In the genomic region with DNA sequence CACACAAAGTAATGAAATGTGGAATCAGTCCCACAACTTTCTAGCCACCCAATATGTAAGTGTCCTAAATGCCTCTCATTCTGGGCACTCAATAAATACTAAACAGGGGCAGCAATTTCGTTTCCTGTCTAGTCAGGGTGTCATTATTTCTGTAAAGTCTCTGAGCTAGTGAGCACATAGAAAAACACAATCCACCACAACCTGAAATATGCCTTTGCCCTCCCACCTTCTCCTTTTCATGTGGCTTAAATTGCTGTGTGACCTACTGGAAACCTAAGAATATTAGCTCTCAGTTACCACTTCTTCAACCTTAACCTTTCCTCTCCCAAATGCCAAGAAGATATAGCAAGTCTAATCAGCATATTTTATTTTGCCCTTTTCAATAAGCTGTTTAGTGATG, we compare ENCODE assay signal across 15 cellular contexts.
DNase-seq lines count a peak whose midpoint lies in the region; ATAC-seq and TF ChIP-seq lines count a peak whose summit lies in the region.
"Had no signal": no experiment of that assay in that cellular context is flagged by ENCODE, and none has a peak within 500 bp of the region (broad histone marks: within the 10 kb centered on the region; RNA-seq: fewer than 3 reads in every experiment).

No MANE protein-coding gene starts in this region.

- DNase-seq in activated CD8-positive, alpha-beta T cell treated with anti-CD3 and anti-CD28 coated beads for 36 hours = peak; percentile 13
- DNase-seq in activated CD8-positive, alpha-beta T cell treated with anti-CD3 and anti-CD28 coated beads, Interleukin-2, amount 10 ng/mL, durations not matched to agents 7 days and 5 days = no peak
- DNase-seq in nephron progenitor cell = no peak
- DNase-seq in NCI-H1105 treated with DMSO at 0.1 percent for 48 hours (lab: John Stamatoyannopoulos, UW) = no peak
- DNase-seq in NCI-H146 (lab: John Stamatoyannopoulos, UW) = no peak
- no peak for DNase-seq in ecto neural progenitor cell (ENCODE audit: low spot score)
- DNase-seq: CD8-positive, alpha-beta T cell; DMS79; Karpas-422; NCI-H1930; NCI-H2171; NCI-H446; NCI-H774 had no signal

- TF ChIP-seq CTCF in activated CD8-positive, alpha-beta T cell treated with anti-CD3 and anti-CD28 coated beads for 36 hours (IDR thresholded peaks at IDR 0.05) = no peak
- TF ChIP-seq CTCF in brain (conservative IDR thresholded peaks at IDR 0.05) (no peak), nephron progenitor cell (IDR thresholded peaks at IDR 0.05) (no peak)

- no peaks in the 10 kb centered on the region for H3K9me3 Mint-ChIP-seq in activated CD8-positive, alpha-beta T cell treated with anti-CD3 and anti-CD28 coated beads for 36 hours
- no peaks in the 10 kb centered on the region for H3K9me3 Mint-ChIP-seq in activated CD8-positive, alpha-beta T cell treated with anti-CD3 and anti-CD28 coated beads, Interleukin-2, amount 10 ng/mL, durations not matched to agents 7 days and 5 days (ENCODE audit: insufficient read depth)
- H3K9me3 Mint-ChIP-seq in brain (peaks cover 0 to 7% (median 0%) of the 10 kb centered on the region in 5 experiments), nephron progenitor cell (peaks cover under 1% of the 10 kb centered on the region)
- H3K9me3 Mint-ChIP-seq: CD8-positive, alpha-beta T cell had no signal

- CTCF ChIA-PET in activated CD8-positive, alpha-beta T cell treated with anti-CD3 and anti-CD28 coated beads for 36 hours (lab: Charles Lee) = no interaction called here
- CTCF ChIA-PET in activated CD8-positive, alpha-beta T cell treated with anti-CD3 and anti-CD28 coated beads, Interleukin-2, amount 10 ng/mL, durations not matched to agents 7 days and 5 days (lab: Charles Lee) = no interaction called here

- POLR2A ChIA-PET in activated CD8-positive, alpha-beta T cell treated with anti-CD3 and anti-CD28 coated beads for 36 hours (lab: Charles Lee) = no interaction called here
- POLR2A ChIA-PET in activated CD8-positive, alpha-beta T cell treated with anti-CD3 and anti-CD28 coated beads, Interleukin-2, amount 10 ng/mL, durations not matched to agents 7 days and 5 days (lab: Charles Lee) = no interaction called here

- peak; percentile 64 for ATAC-seq in activated CD8-positive, alpha-beta T cell treated with anti-CD3 and anti-CD28 coated beads for 36 hours
- no peak for ATAC-seq in activated CD8-positive, alpha-beta T cell treated with anti-CD3 and anti-CD28 coated beads, Interleukin-2, amount 10 ng/mL, durations not matched to agents 7 days and 5 days
- ATAC-seq in GM18873 (IDR thresholded peaks at IDR 0.05; ENCODE audit: low FRiP score, unreplicated experiment) = no peak
- ATAC-seq: CD8-positive, alpha-beta T cell had no signal

- H3K4me1 Mint-ChIP-seq in activated CD8-positive, alpha-beta T cell treated with anti-CD3 and anti-CD28 coated beads for 36 hours (ENCODE audit: low read depth) = peaks cover 35% of the 10 kb centered on the region
- H3K4me1 Mint-ChIP-seq in activated CD8-positive, alpha-beta T cell treated with anti-CD3 and anti-CD28 coated beads, Interleukin-2, amount 10 ng/mL, durations not matched to agents 7 days and 5 days (ENCODE audit: low read depth) = peaks cover 18% of the 10 kb centered on the region
- peaks cover 72% of the 10 kb centered on the region for H3K4me1 Mint-ChIP-seq in brain
- H3K4me1 Mint-ChIP-seq in nephron progenitor cell = peaks cover 68% of the 10 kb centered on the region

- H3K36me3 Mint-ChIP-seq in activated CD8-positive, alpha-beta T cell treated with anti-CD3 and anti-CD28 coated beads for 36 hours (ENCODE audit: low read depth) = no peaks in the 10 kb centered on the region
- no peaks in the 10 kb centered on the region for H3K36me3 Mint-ChIP-seq in activated CD8-positive, alpha-beta T cell treated with anti-CD3 and anti-CD28 coated beads, Interleukin-2, amount 10 ng/mL, durations not matched to agents 7 days and 5 days (ENCODE audit: low read depth)
- no peaks in the 10 kb centered on the region for H3K36me3 Mint-ChIP-seq in brain
- peaks cover 10% of the 10 kb centered on the region for H3K36me3 Mint-ChIP-seq in nephron progenitor cell (ENCODE audit: low read depth)
- H3K36me3 Mint-ChIP-seq: CD8-positive, alpha-beta T cell had no signal

- H3K27me3 Mint-ChIP-seq in activated CD8-positive, alpha-beta T cell treated with anti-CD3 and anti-CD28 coated beads for 36 hours = no peaks in the 10 kb centered on the region
- H3K27me3 Mint-ChIP-seq in activated CD8-positive, alpha-beta T cell treated with anti-CD3 and anti-CD28 coated beads, Interleukin-2, amount 10 ng/mL, durations not matched to agents 7 days and 5 days (ENCODE audit: low read depth) = no peaks in the 10 kb centered on the region
- no peaks in the 10 kb centered on the region for H3K27me3 Mint-ChIP-seq in brain
- H3K27me3 Mint-ChIP-seq in nephron progenitor cell (ENCODE audit: low read depth, poor library complexity) = no peaks in the 10 kb centered on the region

- H3K27ac Mint-ChIP-seq in activated CD8-positive, alpha-beta T cell treated with anti-CD3 and anti-CD28 coated beads for 36 hours = no peak overlapping the region
- no peak overlapping the region for H3K27ac Mint-ChIP-seq in activated CD8-positive, alpha-beta T cell treated with anti-CD3 and anti-CD28 coated beads, Interleukin-2, amount 10 ng/mL, durations not matched to agents 7 days and 5 days
- H3K27ac Mint-ChIP-seq in brain (peak overlapping the region; percentile 34 to 96 (median 45)), nephron progenitor cell (peak overlapping the region; percentile 85)
- H3K27ac Mint-ChIP-seq: CD8-positive, alpha-beta T cell had no signal

- intact Hi-C loops in activated CD8-positive, alpha-beta T cell treated with anti-CD3 and anti-CD28 coated beads for 36 hours (cut with micrococcal nuclease) = no loop called here

- no peak overlapping the region for H3K4me3 Mint-ChIP-seq in activated CD8-positive, alpha-beta T cell treated with anti-CD3 and anti-CD28 coated beads for 36 hours
- no peak overlapping the region for H3K4me3 Mint-ChIP-seq in activated CD8-positive, alpha-beta T cell treated with anti-CD3 and anti-CD28 coated beads, Interleukin-2, amount 10 ng/mL, durations not matched to agents 7 days and 5 days
- H3K4me3 Mint-ChIP-seq in brain (no peak overlapping the region), nephron progenitor cell (no peak overlapping the region)
- H3K4me3 Mint-ChIP-seq: CD8-positive, alpha-beta T cell had no signal

Comparison
In these comparisons a context has a peak if more than half of its experiments do, and no peak if none do; other contexts are left out.
1. H3K27ac Mint-ChIP-seq: peak in brain (5 of 5) and nephron progenitor cell (single experiment); none in activated CD8-positive, alpha-beta T cell treated with anti-CD3 and anti-CD28 coated beads for 36 hours (single experiment) and activated CD8-positive, alpha-beta T cell treated with anti-CD3 and anti-CD28 coated beads, Interleukin-2, amount 10 ng/mL, durations not matched to agents 7 days and 5 days (single experiment).